Comparison of ENCODE assay signal across 23 cellular contexts in the genomic region with DNA sequence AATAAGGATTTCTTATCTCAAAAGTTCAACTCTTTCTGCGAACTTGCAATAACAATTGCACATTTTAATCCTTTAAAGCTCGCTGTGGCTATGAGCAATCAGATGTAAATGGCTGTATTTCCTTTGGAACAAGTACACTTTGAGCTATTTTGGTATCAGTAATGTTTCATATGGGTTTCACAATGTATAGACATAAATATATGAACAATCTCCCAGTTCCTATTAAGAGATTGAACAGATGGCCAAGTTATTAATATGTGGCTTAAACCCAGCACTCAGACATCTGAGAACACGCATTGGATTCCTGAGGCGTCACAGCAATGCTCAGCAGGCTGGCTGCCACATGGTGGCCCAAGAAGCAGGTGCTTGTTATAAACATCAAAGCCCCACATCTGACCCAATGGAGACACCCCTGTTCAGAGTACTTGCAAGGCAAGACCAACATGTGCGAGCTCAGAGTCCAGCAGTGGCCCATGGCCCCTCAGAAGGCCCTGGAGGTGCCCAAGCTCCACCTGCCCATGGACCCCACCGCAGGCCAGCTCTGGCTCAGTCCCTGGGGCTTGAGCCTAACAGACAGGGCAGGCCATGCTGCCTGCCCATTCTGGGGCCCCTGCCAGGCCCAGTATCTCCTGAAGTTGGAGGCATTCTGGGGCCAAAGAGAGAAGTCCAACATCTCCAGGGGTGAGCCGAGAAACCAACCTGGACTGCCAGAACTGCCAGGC. TPM values are rescaled to one million over a fixed set of nuclear protein-coding genes. Genes with fewer than 3 reads are reported as not detected.
A peak's percentile ranks its signal among the peaks of the same experiment; 100 is the strongest.
DNase-seq lines count a peak whose midpoint lies in the region; ATAC-seq and TF ChIP-seq lines count a peak whose summit lies in the region.
"Had no signal": no experiment of that assay in that cellular context is flagged by ENCODE, and none has a peak within 500 bp of the region (broad histone marks: within the 10 kb centered on the region; RNA-seq: fewer than 3 reads in every experiment).

No MANE protein-coding gene starts in this region.

- H3K9me3 ChIP-seq in IMR-90 (ENCODE audit: control insufficient read depth, insufficient read depth, low read length) (peaks cover 12% of the 10 kb centered on the region), psoas muscle (no peaks in the 10 kb centered on the region), heart left ventricle (peaks cover 0 to 13% (median 4%) of the 10 kb centered on the region in 12 donors)
- H3K9me3 ChIP-seq: thyroid gland had no signal

- no peak overlapping the region for H4K91ac ChIP-seq in IMR-90 (ENCODE audit: insufficient read depth, low read depth, low read length)

- WGBS in IMR-90 (ENCODE audit: extremely low coverage in 2 of 2, insufficient read length in 1 of 2), 2 experiments = 68% methylated on average over 3 of the region's 7 CpGs; no CpG with 5 or more reads in 1 of the 2 experiments
- WGBS in psoas muscle, 3 donors = 42 to 76% (median 52%) methylated on average over 7 of the region's 7 CpGs
- 73 to 95% (median 83%) methylated on average over 5 to 7 of the region's 7 CpGs for WGBS in heart left ventricle, 4 donors

- no peak overlapping the region for H2AK5ac ChIP-seq in IMR-90 (ENCODE audit: low read depth, low read length)

- no peak overlapping the region for H2BK20ac ChIP-seq in IMR-90 (ENCODE audit: low read depth, low read length)

- no peak overlapping the region for H2BK5ac ChIP-seq in IMR-90 (ENCODE audit: low read depth, low read length, poor library complexity, severe bottlenecking)

- H3K23ac ChIP-seq in IMR-90 (ENCODE audit: low read depth, low read length) = no peak overlapping the region

- no peaks in the 10 kb centered on the region; the same call in 1 of the 2 replicates for H3K9me1 ChIP-seq in IMR-90 (ENCODE audit: insufficient read depth, low read length)

- H2BK15ac ChIP-seq in IMR-90 (ENCODE audit: low read depth, low read length) = no peak overlapping the region

- H3K27me3 ChIP-seq in IMR-90 (ENCODE audit: control insufficient read depth, insufficient read depth, low read length) (peaks cover 4% of the 10 kb centered on the region), psoas muscle (ENCODE audit: insufficient read depth in 3 of 3, low read length in 2 of 3) (no peaks in the 10 kb centered on the region), heart left ventricle (no peaks in the 10 kb centered on the region)
- H3K27me3 ChIP-seq: left lung, stomach, thyroid gland had no signal

- H3K4ac ChIP-seq in IMR-90 (ENCODE audit: low read depth, low read length) = no peak overlapping the region

- H3K9ac ChIP-seq in IMR-90 (ENCODE audit: low read depth, low read length) = no peak overlapping the region

- H3K27ac ChIP-seq in IMR-90 (ENCODE audit: insufficient read depth, low read length) (no peak overlapping the region), psoas muscle (peak overlapping the region; percentile 55), heart left ventricle (no peak overlapping the region)
- H3K27ac ChIP-seq: coronary artery, left lung, skin epidermis, stomach, thyroid gland had no signal

- no peaks in the 10 kb centered on the region for H3K36me3 ChIP-seq in IMR-90 (ENCODE audit: control insufficient read depth, insufficient read depth, low read length)
- no peaks in the 10 kb centered on the region for H3K36me3 ChIP-seq in psoas muscle (ENCODE audit: insufficient read depth in 1 of 2, low read depth in 1 of 2)
- H3K36me3 ChIP-seq in heart left ventricle = no peaks in the 10 kb centered on the region
- H3K36me3 ChIP-seq: left lung, stomach, thyroid gland had no signal

- H3K18ac ChIP-seq in IMR-90 (ENCODE audit: low read depth, low read length) = no peak overlapping the region

- H3K4me2 ChIP-seq in IMR-90 (ENCODE audit: low read depth, low read length) = no peak overlapping the region

- no peaks in the 10 kb centered on the region for H3K79me1 ChIP-seq in IMR-90 (ENCODE audit: low read depth in 1 of 2, low read length in 2 of 2)

- no peak for TF ChIP-seq RAD21 in IMR-90 (IDR thresholded peaks at IDR 0.05; ENCODE audit: low read length)

- no peak overlapping the region for H3K14ac ChIP-seq in IMR-90 (replicated peaks; ENCODE audit: low read depth, low read length)

- no peak overlapping the region for H2AFZ ChIP-seq in IMR-90 (replicated peaks; ENCODE audit: low read length, poor library complexity)

- no peak overlapping the region for H4K5ac ChIP-seq in IMR-90 (ENCODE audit: low read depth, low read length)

- TF ChIP-seq POLR2A in IMR-90 (IDR thresholded peaks at IDR 0.05; ENCODE audit: low read depth, low read length) (no peak), heart left ventricle (IDR thresholded peaks at IDR 0.05) (no peak)

- no peak for TF ChIP-seq CTCF in IMR-90 (conservative IDR thresholded peaks at IDR 0.05; ENCODE audit: low read depth, low read length)
- TF ChIP-seq CTCF in fibroblast of the aortic adventitia (IDR thresholded peaks at IDR 0.05; ENCODE audit: insufficient read depth, low read length) = no peak
- TF ChIP-seq CTCF in psoas muscle (IDR thresholded peaks at IDR 0.05) = no peak
- TF ChIP-seq CTCF in heart left ventricle (IDR thresholded peaks at IDR 0.05) = no peak

- dilution Hi-C loops in IMR-90 (cut with HindIII; ENCODE audit: low sequenced_read_pairs, unreplicated experiment) = no loop called here

- BruUV-seq in IMR-90 (replicated peaks; lab: Mats Ljungman, UMichigan) = no TSS peak

- ATAC-seq in IMR-90 (ENCODE audit: low read depth) = peak; percentile 54
- ATAC-seq in psoas muscle = peak; percentile 43 to 81 (median 70)
- ATAC-seq in GM18517 (IDR thresholded peaks at IDR 0.05; ENCODE audit: unreplicated experiment) = no peak
- no peak for ATAC-seq in HG02884 (IDR thresholded peaks at IDR 0.05; ENCODE audit: unreplicated experiment)
- no peak for ATAC-seq in heart left ventricle
- ATAC-seq: activated CD4-positive, CD25-positive, alpha-beta regulatory T cell treated with anti-CD3 and anti-CD28 coated beads, Interleukin-2, amount 50 U/mL, for 24 hours; activated T-helper 17 cell treated with anti-CD3 and anti-CD28 coated beads, Interleukin-2, amount 50 U/mL, for 72 hours; HCT116; left lung had no signal

- H2BK120ac ChIP-seq in IMR-90 (ENCODE audit: low read depth, low read length) = no peak overlapping the region

- no peak overlapping the region for H4K8ac ChIP-seq in IMR-90 (ENCODE audit: low read depth in 2 of 2, low read length in 2 of 2)

- in situ Hi-C loops in IMR-90 (cut with MboI; ENCODE audit: low sequenced_read_pairs) = loop anchor here (25.0 kb wide), 1 partner anchor 772 kb away; no protein-coding TSS in a partner anchor

- intact Hi-C loops in IMR-90 (cut with micrococcal nuclease) (no loop called here), psoas muscle (cut with DNase I) (no loop called here), heart left ventricle (cut with DNase I) (no loop called here)

- no peak overlapping the region for H3K4me3 ChIP-seq in IMR-90 (ENCODE audit: insufficient read depth, low read depth, low read length)
- no peak overlapping the region for H3K4me3 ChIP-seq in fibroblast of the aortic adventitia (ENCODE audit: low read depth, low read length)
- no peak overlapping the region for H3K4me3 ChIP-seq in psoas muscle
- no peak overlapping the region for H3K4me3 ChIP-seq in heart left ventricle
- H3K4me3 ChIP-seq: coronary artery, left lung, skin epidermis, stomach, thyroid gland had no signal

- H4K20me1 ChIP-seq in IMR-90 (ENCODE audit: insufficient read depth, low read length) = no peaks in the 10 kb centered on the region

- CTCF ChIA-PET in IMR-90 (lab: Yijun Ruan, JAX) = no interaction called here

- POLR2A ChIA-PET in IMR-90 (lab: Charles Lee; ENCODE audit: unreplicated experiment) = no interaction called here

- no peak overlapping the region for H3K56ac ChIP-seq in IMR-90 (ENCODE audit: extremely low read depth, insufficient read depth, low read length)

- H2AK9ac ChIP-seq in IMR-90 (replicated peaks; ENCODE audit: low read depth, low read length, poor library complexity) = no peak overlapping the region

- DNase-seq in IMR-90 (peak; percentile 59), RPMI8226 (peak; percentile 42), fibroblast of the aortic adventitia (ENCODE audit: low read depth) (peak; percentile 76), psoas muscle (no peak), heart left ventricle (no peak), HT-29 (ENCODE audit: low spot score) (no peak)
- DNase-seq: activated CD4-positive, alpha-beta memory T cell treated with anti-CD3 and anti-CD28 coated beads for 36 hours; activated CD8-positive, alpha-beta memory T cell treated with anti-CD3 and anti-CD28 coated beads, Interleukin-2, amount 50 U/mL, for 48 hours; CD4-positive, CD25-positive, alpha-beta regulatory T cell; hypothalamus; left lung; mesendoderm; nucleus accumbens; stomach; T-helper 1 cell; thyroid gland had no signal

- H3K4me1 ChIP-seq in IMR-90 (ENCODE audit: control insufficient read depth, insufficient read depth, low read length) (no peaks in the 10 kb centered on the region; the same call in 1 of the 2 replicates), psoas muscle (peaks cover 12% of the 10 kb centered on the region), heart left ventricle (no peaks in the 10 kb centered on the region)
- H3K4me1 ChIP-seq: left lung, thyroid gland had no signal

TF ChIP-seq in IMR-90, 13 proteins besides CTCF, POLR2A, EP300 and RAD21 (continues in another document):
- TF ChIP-seq BHLHE40 (IDR thresholded peaks at IDR 0.05; ENCODE audit: low read depth, low read length) = no peak
- TF ChIP-seq RCOR1 (IDR thresholded peaks at IDR 0.05; ENCODE audit: insufficient replicate concordance, low read length) = no peak
- peak; percentile 29; the same call in 1 of the 2 replicates for TF ChIP-seq CEBPB (IDR thresholded peaks at IDR 0.05; ENCODE audit: low read depth, low read length)
- TF ChIP-seq, protein P1, sequence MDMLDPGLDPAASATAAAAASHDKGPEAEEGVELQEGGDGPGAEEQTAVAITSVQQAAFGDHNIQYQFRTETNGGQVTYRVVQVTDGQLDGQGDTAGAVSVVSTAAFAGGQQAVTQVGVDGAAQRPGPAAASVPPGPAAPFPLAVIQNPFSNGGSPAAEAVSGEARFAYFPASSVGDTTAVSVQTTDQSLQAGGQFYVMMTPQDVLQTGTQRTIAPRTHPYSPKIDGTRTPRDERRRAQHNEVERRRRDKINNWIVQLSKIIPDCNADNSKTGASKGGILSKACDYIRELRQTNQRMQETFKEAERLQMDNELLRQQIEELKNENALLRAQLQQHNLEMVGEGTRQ (IDR thresholded peaks at IDR 0.05; ENCODE audit: low read depth, low read length) = no peak
- TF ChIP-seq MAZ (IDR thresholded peaks at IDR 0.05; ENCODE audit: borderline replicate concordance, low read depth, low read length) = no peak
- no peak for TF ChIP-seq SMC3 (IDR thresholded peaks at IDR 0.05; ENCODE audit: low read depth, low read length)

RNA-seq across cellular contexts. Expression of a gene that starts 23.7 kb away (rescaled TPM):
- total RNA-seq in IMR-90 (2012; rRNA removed) (37.8 and 51.1 TPM in 2 replicates), fibroblast of the aortic adventitia (ENCODE audit: low replicate concordance) (13.3 and 91.1 TPM in 2 replicates), psoas muscle (10 to 100 TPM; 20.5 to 50.3 (median 38.3) TPM), heart left ventricle (10 to 100 TPM; 12.0 to 31.6 (median 25.3) TPM)
- polyA plus RNA-seq in IMR-90 (2012; rRNA removed) (34.6 and 45.4 TPM in 2 replicates), psoas muscle (10 to 100 TPM; 44.0 to 52.1 (median 45.0) TPM), heart left ventricle (10 to 100 TPM; 34.5 to 35.2 TPM)
- polyA plus RNA-seq in IMR-90 (2012; cell fraction: cytosol; rRNA removed) = 10.1 and 14.3 TPM in 2 replicates
- polyA plus RNA-seq in IMR-90 (2012; cell fraction: nucleus; rRNA removed; ENCODE audit: low replicate concordance) = 1.8 and 29.8 TPM in 2 replicates
- total RNA-seq in HT-29 (2014; rRNA removed; shearing (Covaris generic)) = 48.8 and 50.9 TPM in 2 replicates

Comparison
In these comparisons a context has a peak if more than half of its experiments do, and no peak if none do; other contexts are left out.
1. ATAC-seq: peak in IMR-90 (single experiment) and psoas muscle (4 of 4); none in GM18517 (single experiment), HG02884 (single experiment) and heart left ventricle (0 of 4).
2. DNase-seq: peak in IMR-90 (single experiment), RPMI8226 (single experiment) and fibroblast of the aortic adventitia (single experiment); none in psoas muscle (0 of 2), heart left ventricle (0 of 5) and HT-29 (single experiment).